Comparison of ENCODE assay signal across 10 cellular contexts in the genomic region with DNA sequence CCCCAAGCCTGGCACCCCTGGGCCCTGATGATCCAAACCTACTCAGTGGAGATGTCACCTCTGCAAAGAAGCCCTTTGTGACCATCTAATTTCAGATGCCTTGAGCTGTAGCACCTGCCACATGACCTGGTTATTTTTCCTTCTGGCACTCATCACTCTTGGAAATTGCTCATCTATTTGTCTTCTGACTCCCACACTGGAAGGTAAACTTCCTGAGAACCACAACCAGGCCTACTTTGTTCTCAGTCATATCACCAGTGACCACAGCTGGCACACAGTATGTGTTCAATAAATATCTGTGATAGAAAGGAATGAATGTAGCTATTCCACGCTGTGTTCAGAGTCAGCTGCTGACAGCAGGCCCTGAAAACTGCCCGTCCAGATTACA.
DNase-seq lines count a peak whose midpoint lies in the region; ATAC-seq and TF ChIP-seq lines count a peak whose summit lies in the region.
"Had no signal": no experiment of that assay in that cellular context is flagged by ENCODE, and none has a peak within 500 bp of the region (broad histone marks: within the 10 kb centered on the region; RNA-seq: fewer than 3 reads in every experiment).

No MANE protein-coding gene starts in this region.

- TF ChIP-seq CTCF in right atrium auricular region (IDR thresholded peaks at IDR 0.05), result no peak

- H3K9me3 ChIP-seq in right atrium auricular region, result no peaks in the 10 kb centered on the region

- intact Hi-C loops in activated T-helper 1 cell treated with anti-CD3 and anti-CD28 coated beads, Interleukin-12 subunit alpha, Interleukin-12 subunit beta, Interleukin-2, Interleukin-4 antibody, amounts not matched to agents 30 ng/mL and 10 ng/mL and 1 ng/mL, durations not matched to agents 14 hours and 24 hours and 36 hours (cut with micrococcal nuclease), result loop anchor here (1.0 to 10.0 kb wide), 8 partner anchors 10 to 594 kb away; a partner anchor contains a TSS

- peak overlapping the region; percentile 15 for H3K4me3 Mint-ChIP-seq in activated T-helper 1 cell treated with anti-CD3 and anti-CD28 coated beads, Interleukin-12 subunit alpha, Interleukin-12 subunit beta, Interleukin-2, Interleukin-4 antibody, amounts not matched to agents 30 ng/mL and 10 ng/mL and 1 ng/mL, durations not matched to agents 14 hours and 24 hours and 36 hours
- H3K4me3 Mint-ChIP-seq: B cell had no signal

- H3K27me3 ChIP-seq in right atrium auricular region, result no peaks in the 10 kb centered on the region

- H3K27me3 Mint-ChIP-seq in activated T-helper 1 cell treated with anti-CD3 and anti-CD28 coated beads, Interleukin-12 subunit alpha, Interleukin-12 subunit beta, Interleukin-2, Interleukin-4 antibody, amounts not matched to agents 30 ng/mL and 10 ng/mL and 1 ng/mL, durations not matched to agents 14 hours and 24 hours and 36 hours (ENCODE audit: insufficient read depth), result peaks cover 8% of the 10 kb centered on the region

- no peak overlapping the region for H3K4me3 ChIP-seq in right atrium auricular region

- H3K36me3 ChIP-seq in right atrium auricular region, result no peaks in the 10 kb centered on the region

- H3K4me1 Mint-ChIP-seq in activated T-helper 1 cell treated with anti-CD3 and anti-CD28 coated beads, Interleukin-12 subunit alpha, Interleukin-12 subunit beta, Interleukin-2, Interleukin-4 antibody, amounts not matched to agents 30 ng/mL and 10 ng/mL and 1 ng/mL, durations not matched to agents 14 hours and 24 hours and 36 hours (ENCODE audit: low read depth), result peaks cover 64% of the 10 kb centered on the region
- H3K4me1 Mint-ChIP-seq: B cell had no signal

- H3K27ac Mint-ChIP-seq in activated T-helper 1 cell treated with anti-CD3 and anti-CD28 coated beads, Interleukin-12 subunit alpha, Interleukin-12 subunit beta, Interleukin-2, Interleukin-4 antibody, amounts not matched to agents 30 ng/mL and 10 ng/mL and 1 ng/mL, durations not matched to agents 14 hours and 24 hours and 36 hours, result peak overlapping the region; percentile 92
- H3K27ac Mint-ChIP-seq: B cell had no signal

- peaks cover 11% of the 10 kb centered on the region for H3K36me3 Mint-ChIP-seq in activated T-helper 1 cell treated with anti-CD3 and anti-CD28 coated beads, Interleukin-12 subunit alpha, Interleukin-12 subunit beta, Interleukin-2, Interleukin-4 antibody, amounts not matched to agents 30 ng/mL and 10 ng/mL and 1 ng/mL, durations not matched to agents 14 hours and 24 hours and 36 hours (ENCODE audit: low read depth)

- H3K9me3 Mint-ChIP-seq in activated T-helper 1 cell treated with anti-CD3 and anti-CD28 coated beads, Interleukin-12 subunit alpha, Interleukin-12 subunit beta, Interleukin-2, Interleukin-4 antibody, amounts not matched to agents 30 ng/mL and 10 ng/mL and 1 ng/mL, durations not matched to agents 14 hours and 24 hours and 36 hours, result no peaks in the 10 kb centered on the region

- H3K27ac ChIP-seq in right atrium auricular region (peak overlapping the region; percentile 82 to 86), substantia nigra (ENCODE audit: low read depth, low read length, poor library complexity, severe bottlenecking) (peak overlapping the region; percentile 74)

- DNase-seq in activated CD4-positive, CD25-positive, alpha-beta regulatory T cell treated with anti-CD3 and anti-CD28 coated beads, Interleukin-2, amount 50 U/mL, for 72 hours, result no peak
- DNase-seq in activated T-helper 1 cell treated with anti-CD3 and anti-CD28 coated beads, Interleukin-12 subunit alpha, Interleukin-12 subunit beta, Interleukin-2, Interleukin-4 antibody, amounts not matched to agents 30 ng/mL and 10 ng/mL and 1 ng/mL, durations not matched to agents 14 hours and 24 hours and 36 hours (ENCODE audit: low spot score), result no peak
- no peak for DNase-seq in right atrium auricular region (ENCODE audit: low spot score)
- DNase-seq in substantia nigra (lab: John Stamatoyannopoulos, UW), result no peak
- no peak for DNase-seq in stimulated activated CD8-positive, alpha-beta memory T cell treated with anti-CD3 and anti-CD28 coated beads, Interleukin-4, amount 100 ng/mL, for 48 hours
- no peak for DNase-seq in SW 1271 (lab: John Stamatoyannopoulos, UW)
- DNase-seq: Karpas-422 had no signal

- peaks cover 0 to 70% of the 10 kb centered on the region in 2 donors for H3K4me1 ChIP-seq in right atrium auricular region

- peak; percentile 25 to 33 for ATAC-seq in activated CD4-positive, CD25-positive, alpha-beta regulatory T cell treated with anti-CD3 and anti-CD28 coated beads, Interleukin-2, amount 50 U/mL, for 24 hours
- ATAC-seq in GM18867 (IDR thresholded peaks at IDR 0.05; ENCODE audit: unreplicated experiment), result no peak
